Comparison of ENCODE assay signal across 27 cellular contexts in genomic region chr2:11208083-11208482, GRCh38. TPM values are rescaled to one million over a fixed set of nuclear protein-coding genes. Genes with fewer than 3 reads are reported as not detected.
DNase-seq lines count a peak whose midpoint lies in the region; ATAC-seq, FAIRE-seq and TF ChIP-seq lines count a peak whose summit lies in the region.
"Had no signal": no experiment of that assay in that cellular context is flagged by ENCODE, and none has a peak within 500 bp of the region (broad histone marks: within the 10 kb centered on the region; RNA-seq: fewer than 3 reads in every experiment).

No MANE protein-coding gene starts in this region.

- no peak overlapping the region for H3K27ac ChIP-seq in K562 (ENCODE audit: extremely low read depth, low read depth, low read length)
- H3K27ac ChIP-seq in kidney (ENCODE audit: low read depth in 2 of 2, low read length in 2 of 2), result no peak overlapping the region
- no peak overlapping the region for H3K27ac ChIP-seq in small intestine (ENCODE audit: low read depth in 1 of 2, low read length in 1 of 2)
- H3K27ac ChIP-seq: 22Rv1; A549; BLaER1 treated with 17β-estradiol and CSF1 and Interleukin-3, amounts not matched to agents 10 nM and 100 nM; C4-2B had no signal

- no peaks in the 10 kb centered on the region for H3K79me2 ChIP-seq in K562 (ENCODE audit: control insufficient read depth, insufficient read depth, low read length)

- POLR2A ChIA-PET in K562 (lab: Yijun Ruan, JAX), result no interaction called here

- no peak overlapping the region for H3K4me3 ChIP-seq in K562
- no peak overlapping the region for H3K4me3 ChIP-seq in kidney (ENCODE audit: low read length in 2 of 2)
- H3K4me3 ChIP-seq in small intestine (ENCODE audit: low read depth in 1 of 2, low read length in 2 of 2), result no peak overlapping the region
- H3K4me3 ChIP-seq: A549; BLaER1 treated with 17β-estradiol and CSF1 and Interleukin-3, amounts not matched to agents 10 nM and 100 nM; GM12878 had no signal

- TF ChIP-seq POLR2A in K562 (conservative IDR thresholded peaks at IDR 0.05), result no peak

- CTCF ChIA-PET in K562 (lab: Yijun Ruan, JAX; ENCODE audit: low intra/inter-chr PET ratio), result interaction anchor here (0.6 kb wide), 1 partner anchor 530 kb away, joined by 3 read pairs; no protein-coding TSS in a partner anchor

- no peak overlapping the region for H3K4me2 ChIP-seq in K562 (ENCODE audit: insufficient read depth, low read length)
- H3K4me2 ChIP-seq: A549; BLaER1 treated with 17β-estradiol and CSF1 and Interleukin-3, amounts not matched to agents 10 nM and 100 nM had no signal

- H3K4me1 Mint-ChIP-seq in T-helper 17 cell, result peaks cover 24% of the 10 kb centered on the region

- H3K27me3 ChIP-seq in K562 (ENCODE audit: control insufficient read depth in 2 of 2, insufficient read depth in 2 of 2, low read length in 2 of 2), result no peaks in the 10 kb centered on the region
- H3K27me3 ChIP-seq in small intestine (ENCODE audit: control insufficient read depth in 2 of 2, insufficient read depth in 2 of 2, low read length in 2 of 2), result no peaks in the 10 kb centered on the region
- H3K27me3 ChIP-seq: BLaER1 treated with 17β-estradiol and CSF1 and Interleukin-3, amounts not matched to agents 10 nM and 100 nM had no signal

- H3K9me3 ChIP-seq in T-helper 17 cell (ENCODE audit: control insufficient read depth, low read length, poor library complexity, severe bottlenecking), result no peaks in the 10 kb centered on the region
- no peaks in the 10 kb centered on the region for H3K9me3 ChIP-seq in K562 (replicated peaks; ENCODE audit: control insufficient read depth, insufficient read depth, low read depth, low read length)
- H3K9me3 ChIP-seq in kidney (ENCODE audit: control insufficient read depth in 1 of 2, low read length in 2 of 2), result no peaks in the 10 kb centered on the region
- H3K9me3 ChIP-seq in small intestine (ENCODE audit: control insufficient read depth, low read depth), result no peaks in the 10 kb centered on the region
- H3K9me3 ChIP-seq: A549; BLaER1 treated with 17β-estradiol and CSF1 and Interleukin-3, amounts not matched to agents 10 nM and 100 nM; Caco-2 had no signal

- BruUV-seq in K562 (replicated peaks; lab: Mats Ljungman, UMichigan), result no TSS peak

- H3K4me3 Mint-ChIP-seq in T-helper 17 cell, result no peak overlapping the region
- H3K4me3 Mint-ChIP-seq: B cell; CD4-positive, alpha-beta T cell; CD8-positive, alpha-beta T cell had no signal

- peak overlapping the region; percentile 70 for H3K27ac Mint-ChIP-seq in T-helper 17 cell
- H3K27ac Mint-ChIP-seq: B cell; CD4-positive, alpha-beta T cell; CD8-positive, alpha-beta T cell had no signal

- no peaks in the 10 kb centered on the region for H4K20me1 ChIP-seq in K562 (replicated peaks; ENCODE audit: control insufficient read depth, insufficient read depth, low read length)
- H4K20me1 ChIP-seq: BLaER1 treated with 17β-estradiol and CSF1 and Interleukin-3, amounts not matched to agents 10 nM and 100 nM had no signal

- no peak for TF ChIP-seq EP300 in K562 (IDR thresholded peaks at IDR 0.05; ENCODE audit: low read length)

- ATAC-seq in T-helper 17 cell, result no peak
- ATAC-seq in K562, result no peak
- no peak for ATAC-seq in GM19395 (IDR thresholded peaks at IDR 0.05; ENCODE audit: unreplicated experiment)
- ATAC-seq: A549; CD8-positive, alpha-beta T cell; GM12878 had no signal

- H2AFZ ChIP-seq in K562 (ENCODE audit: low read depth, low read length), result no peak overlapping the region

- TF ChIP-seq CTCF in K562 (IDR thresholded peaks at IDR 0.05 in 2 of 3, conservative IDR thresholded peaks at IDR 0.05 in 1 of 3; ENCODE audit: insufficient read depth in 2 of 3, low read depth in 1 of 3, low read length in 3 of 3), result no peak
- TF ChIP-seq CTCF in kidney (IDR thresholded peaks at IDR 0.05; ENCODE audit: borderline replicate concordance, extremely low read depth, insufficient read depth), result no peak

- DNase-seq in T-helper 17 cell (no peak), K562 (ENCODE audit: extremely low read depth in 1 of 4, low spot score in 3 of 4) (no peak), kidney (no peak), small intestine (no peak), medulla oblongata (ENCODE audit: extremely low spot score) (no peak), NCI-H1105 treated with DMSO at 0.1 percent for 48 hours (lab: John Stamatoyannopoulos, UW) (no peak)
- DNase-seq: AML-193; Caco-2; Calu3; CD4-positive, alpha-beta T cell; CD8-positive, alpha-beta T cell; DMS153; DMS53; DMS79; DND-41; EL; GDM1 had no signal

- no peak overlapping the region for H3K9ac ChIP-seq in K562 (ENCODE audit: insufficient read depth in 1 of 2, low read depth in 2 of 2, low read length in 2 of 2)
- H3K9ac ChIP-seq in kidney (ENCODE audit: low read length in 2 of 2), result no peak overlapping the region
- H3K9ac ChIP-seq: BLaER1 treated with 17β-estradiol and CSF1 and Interleukin-3, amounts not matched to agents 10 nM and 100 nM had no signal

- H3K9me1 ChIP-seq in K562 (ENCODE audit: control insufficient read depth, insufficient read depth, low read length), result no peaks in the 10 kb centered on the region

- H3K36me3 Mint-ChIP-seq in T-helper 17 cell (ENCODE audit: low read depth), result peaks cover 11% of the 10 kb centered on the region

- H3K27me3 Mint-ChIP-seq in T-helper 17 cell, result no peaks in the 10 kb centered on the region
- H3K27me3 Mint-ChIP-seq: B cell; CD4-positive, alpha-beta T cell had no signal

- TF ChIP-seq RAD21 in K562 (CRISPR knock-in tag; conservative IDR thresholded peaks at IDR 0.05 in 1 of 2, IDR thresholded peaks at IDR 0.05 in 1 of 2), result no peak

- FAIRE-seq in K562 (lab: Jason Lieb, UNC) (no peak), kidney (lab: Jason Lieb, UNC) (peak; percentile 92), small intestine (lab: Jason Lieb, UNC) (peak; percentile 86)
- FAIRE-seq: D721Med, GM12878, GM12892, GM18507 had no signal

- intact Hi-C loops in K562 (cut with micrococcal nuclease), result no loop called here
- intact Hi-C loops in kidney (cut with DNase I), result no loop called here

- H3K4me1 ChIP-seq in K562 (replicated peaks in 1 of 2; ENCODE audit: control insufficient read depth in 2 of 2, insufficient read depth in 2 of 2, low read length in 2 of 2), result no peaks in the 10 kb centered on the region; a peak in 1 of 5 replicates
- no peaks in the 10 kb centered on the region for H3K4me1 ChIP-seq in kidney (ENCODE audit: control insufficient read depth in 1 of 2, insufficient read depth in 1 of 2, low read depth in 1 of 2, low read length in 2 of 2)
- no peaks in the 10 kb centered on the region for H3K4me1 ChIP-seq in small intestine (ENCODE audit: control insufficient read depth in 2 of 2, insufficient read depth in 1 of 2, low read depth in 1 of 2, low read length in 1 of 2)
- H3K4me1 ChIP-seq: Caco-2 had no signal

- H3K36me3 ChIP-seq in K562 (ENCODE audit: control insufficient read depth, insufficient read depth, low read length), result peaks cover 48% of the 10 kb centered on the region; the same call in 2 of the 3 replicates
- H3K36me3 ChIP-seq in kidney (ENCODE audit: control insufficient read depth in 1 of 2, insufficient read depth in 2 of 2, low read length in 2 of 2), result peaks cover 12 to 19% of the 10 kb centered on the region in 2 donors
- peaks cover 3 to 5% of the 10 kb centered on the region in 2 donors for H3K36me3 ChIP-seq in small intestine (ENCODE audit: control insufficient read depth in 2 of 2, insufficient read depth in 2 of 2, low read length in 2 of 2)

- in situ Hi-C loops in K562 (cut with MboI), result no loop called here

TF ChIP-seq in K562, 482 proteins besides CTCF, POLR2A, EP300 and RAD21 (continues in another document):
- TF ChIP-seq ATF7 (IDR thresholded peaks at IDR 0.05) (no peak), BRD9 (IDR thresholded peaks at IDR 0.05; ENCODE audit: low read depth, partially characterized antibody) (no peak), ZNF232 (CRISPR knock-in tag; IDR thresholded peaks at IDR 0.05) (peak; percentile 74; the same call in 1 of the 2 replicates), DDX20 (tag; IDR thresholded peaks at IDR 0.05; ENCODE audit: low read depth) (no peak), ARHGAP35 (IDR thresholded peaks at IDR 0.05; ENCODE audit: partially characterized antibody) (no peak), ZNF384 (IDR thresholded peaks at IDR 0.05; ENCODE audit: low read depth, low read length) (no peak), ZNF444 (CRISPR knock-in tag; IDR thresholded peaks at IDR 0.05) (no peak)

RNA-seq across cellular contexts. Expression of gene SLC66A3, which starts 52.8 kb away (rescaled TPM):
- 10 to 100 TPM; 18.8 to 20.8 TPM for total RNA-seq in T-helper 17 cell
- 12.5 and 29.6 TPM in 2 replicates for total RNA-seq in K562 (2011; cell fraction: chromatin; rRNA removed; ENCODE audit: low replicate concordance)
- 17.5 and 21.2 TPM in 2 replicates for total RNA-seq in K562 (2011; cell fraction: nucleolus; rRNA removed)
- total RNA-seq in K562 (2011; cell fraction: nucleoplasm; rRNA removed), result 21.6 and 24.4 TPM in 2 replicates
- total RNA-seq in K562 (2014; rRNA removed), result 8.0 and 15.7 TPM in 2 replicates
- total RNA-seq in K562 (2014; rRNA removed; fragmentation: Illumina TruSeq; extraction: Trizol), result 9.1 and 9.8 TPM in 2 replicates
- 6.6 and 7.6 TPM in 2 replicates for total RNA-seq in K562 (2015; rRNA removed; fragmentation: Illumina TruSeq; extraction: Trizol)
- total RNA-seq in K562 (2021), result 7.4 and 8.2 TPM in 2 replicates
- polyA plus RNA-seq in K562 (2011; rRNA removed), result 29.9 and 30.0 TPM in 2 replicates
- polyA plus RNA-seq in K562 (2011; cell fraction: cytosol; rRNA removed), result 30.8 and 50.1 TPM in 2 replicates
- polyA plus RNA-seq in K562 (2011; cell fraction: nucleus; rRNA removed), result 12.1 and 16.7 TPM in 2 replicates
- polyA plus RNA-seq in K562 (2012), result 8.3 and 13.0 TPM in 2 replicates
- polyA plus RNA-seq in K562 (2014; fragmentation: Illumina TruSeq; extraction: Trizol), result 10.0 and 11.2 TPM in 2 replicates
- 1 to 10 TPM; 2.8 to 3.0 TPM for polyA plus RNA-seq in K562 (2014; fragmentation: Nextera tagmentation; extraction: Ambion mirVana)
- 13.9 and 15.2 TPM in 2 replicates for polyA plus RNA-seq in K562 (2014; rRNA removed)
- 14.2 and 19.1 TPM in 2 replicates for polyA minus RNA-seq in K562 (2011; rRNA and poly(A)+ RNA removed)
- polyA minus RNA-seq in K562 (2011; cell fraction: cytosol; rRNA and poly(A)+ RNA removed), result 8.8 and 13.7 TPM in 2 replicates
- 6.9 and 10.1 TPM in 2 replicates for polyA minus RNA-seq in K562 (2011; cell fraction: nucleus; rRNA and poly(A)+ RNA removed)
- 33.0 TPM for total RNA-seq in kidney
- 28.4 TPM for polyA plus RNA-seq in kidney (ENCODE audit: insufficient read depth, low read depth, low replicate concordance)
- polyA plus RNA-seq in small intestine, result 10 to 100 TPM in 2 of 3 donors, 1 to 10 TPM in 1; 2.5 to 14.1 (median 12.9) TPM
